Comparison of ENCODE assay signal across 29 cellular contexts in genomic region chr2:119359774-119360173, GRCh38. TPM values are rescaled to one million over a fixed set of nuclear protein-coding genes. Genes with fewer than 3 reads are reported as not detected.
DNase-seq lines count a peak whose midpoint lies in the region; ATAC-seq, FAIRE-seq and TF ChIP-seq lines count a peak whose summit lies in the region.
"Had no signal": no experiment of that assay in that cellular context is flagged by ENCODE, and none has a peak within 500 bp of the region (broad histone marks: within the 10 kb centered on the region; RNA-seq: fewer than 3 reads in every experiment).

No MANE protein-coding gene starts in this region.

- H4K20me1 ChIP-seq in HepG2 (ENCODE audit: insufficient read depth, low read length), result no peaks in the 10 kb centered on the region
- H4K20me1 ChIP-seq: BLaER1 had no signal

- intact Hi-C loops in HepG2 (cut with micrococcal nuclease; ENCODE audit: unreplicated experiment) (no loop called here), right lobe of liver (cut with DNase I) (no loop called here)
- intact Hi-C loops in naive thymus-derived CD4-positive, alpha-beta T cell (cut with micrococcal nuclease), result loop anchor here in 1 of 2 donors (10.0 kb wide), 1 partner anchor 1135 kb away; no protein-coding TSS in a partner anchor

- TF ChIP-seq EP300 in HepG2 (IDR thresholded peaks at IDR 0.05; ENCODE audit: low read depth in 2 of 2, low read length in 2 of 2) (no peak), HepG2 (CRISPR knock-in tag; IDR thresholded peaks at IDR 0.05; ENCODE audit: borderline replicate concordance) (no peak)

- H3K27me3 Mint-ChIP-seq in progenitor cell of endocrine pancreas, result no peaks in the 10 kb centered on the region
- peaks cover 0 to 6% (median 0%) of the 10 kb centered on the region in 5 donors for H3K27me3 Mint-ChIP-seq in naive thymus-derived CD4-positive, alpha-beta T cell
- H3K27me3 Mint-ChIP-seq: CD4-positive, alpha-beta memory T cell; CD4-positive, CD25-positive, alpha-beta regulatory T cell; CD8-positive, alpha-beta memory T cell had no signal

- H3K4me3 ChIP-seq in HepG2 (replicated peaks in 1 of 3; ENCODE audit: insufficient read depth in 1 of 3, low read depth in 2 of 3, low read length in 3 of 3) (no peak overlapping the region), right lobe of liver (no peak overlapping the region), SK-N-MC (no peak overlapping the region)
- no peak overlapping the region for H3K4me3 ChIP-seq in naive thymus-derived CD4-positive, alpha-beta T cell (ENCODE audit: low read length)
- H3K4me3 ChIP-seq: BLaER1, GM12878 had no signal

- peak overlapping the region; percentile 47 for H3K27ac Mint-ChIP-seq in progenitor cell of endocrine pancreas
- no peak overlapping the region for H3K27ac Mint-ChIP-seq in naive thymus-derived CD4-positive, alpha-beta T cell
- H3K27ac Mint-ChIP-seq: CD14-positive monocyte; CD4-positive, CD25-positive, alpha-beta regulatory T cell; CD8-positive, alpha-beta memory T cell had no signal

- DNase-seq in HepG2 (ENCODE audit: low spot score) (no peak), right lobe of liver (no peak), NCI-H146 (lab: John Stamatoyannopoulos, UW) (peak; percentile 8), SK-N-MC (ENCODE audit: low read depth, low spot score) (no peak), progenitor cell of endocrine pancreas (ENCODE audit: low spot score, unreplicated experiment) (no peak)
- DNase-seq in activated effector memory CD4-positive, alpha-beta T cell treated with anti-CD3 and anti-CD28 coated beads, Interleukin-2, amount 50 U/mL, for 16 hours, result no peak
- DNase-seq in activated T-cell treated with anti-CD3 and anti-CD28 coated beads, Interleukin-2, amount 50 U/mL, for 48 hours, result no peak
- no peak for DNase-seq in naive thymus-derived CD4-positive, alpha-beta T cell
- DNase-seq: 8988T; ACHN; BE2C; C1 segment of cervical spinal cord; CD4-positive, alpha-beta memory T cell; CD4-positive, CD25-positive, alpha-beta regulatory T cell; CD8-positive, alpha-beta memory T cell; COR-L47; DMS 273 treated with DMSO at 0.1 percent for 48 hours; DMS153; DMS53; DMS79; DND-41; EL; GDM1 had no signal

- H3K27ac ChIP-seq in HepG2 (ENCODE audit: extremely low read length, insufficient read depth, low read length) (no peak overlapping the region), right lobe of liver (no peak overlapping the region), SK-N-MC (0 out of 2 replicates have a peak overlapping the region, but pooled peaks have one; percentile 6)
- no peak overlapping the region for H3K27ac ChIP-seq in naive thymus-derived CD4-positive, alpha-beta T cell (ENCODE audit: low read depth, low read length)
- H3K27ac ChIP-seq: BLaER1 had no signal

- peaks cover 6% of the 10 kb centered on the region for H3K9me3 Mint-ChIP-seq in progenitor cell of endocrine pancreas (ENCODE audit: low read depth)
- no peaks in the 10 kb centered on the region for H3K9me3 Mint-ChIP-seq in naive thymus-derived CD4-positive, alpha-beta T cell
- H3K9me3 Mint-ChIP-seq: CD14-positive monocyte; CD4-positive, CD25-positive, alpha-beta regulatory T cell; CD8-positive, alpha-beta memory T cell had no signal

- H3K27me3 ChIP-seq in HepG2 (ENCODE audit: control insufficient read depth in 1 of 2, insufficient read depth in 2 of 2, low read length in 2 of 2) (no peaks in the 10 kb centered on the region), right lobe of liver (no peaks in the 10 kb centered on the region)
- H3K27me3 ChIP-seq in naive thymus-derived CD4-positive, alpha-beta T cell (ENCODE audit: control insufficient read depth in 2 of 2, insufficient read depth in 2 of 2, low read length in 2 of 2), result no peaks in the 10 kb centered on the region
- H3K27me3 ChIP-seq: BE2C, BLaER1 had no signal

- no peak overlapping the region for H3K9ac ChIP-seq in HepG2 (ENCODE audit: insufficient read depth, low read depth, low read length)
- no peak overlapping the region for H3K9ac ChIP-seq in SK-N-MC (ENCODE audit: insufficient read length)
- H3K9ac ChIP-seq: BLaER1 had no signal

- POLR2A ChIA-PET in HepG2 (lab: Yijun Ruan, JAX), result no interaction called here
- POLR2A ChIA-PET in naive thymus-derived CD4-positive, alpha-beta T cell (lab: Charles Lee), result interaction anchor here (0.8 kb wide), 1 partner anchor 13 kb away, joined by 3 read pairs; no protein-coding TSS in a partner anchor

- TF ChIP-seq POLR2A in HepG2 (IDR thresholded peaks at IDR 0.05; ENCODE audit: insufficient read depth in 1 of 2, low read depth in 2 of 2, low read length in 2 of 2) (no peak), right lobe of liver (IDR thresholded peaks at IDR 0.05) (no peak)

- CTCF ChIA-PET in HepG2 (lab: Yijun Ruan, JAX; ENCODE audit: low intra/inter-chr PET ratio, low total read pairs), result no interaction called here
- CTCF ChIA-PET in naive thymus-derived CD4-positive, alpha-beta T cell (lab: Charles Lee), result no interaction called here

- H3K4me3 Mint-ChIP-seq in progenitor cell of endocrine pancreas (ENCODE audit: low read depth), result peak overlapping the region; percentile 4
- H3K4me3 Mint-ChIP-seq in naive thymus-derived CD4-positive, alpha-beta T cell, result no peak overlapping the region
- H3K4me3 Mint-ChIP-seq: CD14-positive monocyte; CD4-positive, alpha-beta memory T cell; CD4-positive, CD25-positive, alpha-beta regulatory T cell; CD8-positive, alpha-beta memory T cell had no signal

- TF ChIP-seq CTCF in HepG2 (CRISPR knock-in tag; IDR thresholded peaks at IDR 0.05) (no peak), right lobe of liver (IDR thresholded peaks at IDR 0.05) (no peak), progenitor cell of endocrine pancreas (IDR thresholded peaks at IDR 0.05; ENCODE audit: unreplicated experiment) (no peak)

- in situ Hi-C loops in HepG2 (cut with HindIII; ENCODE audit: extremely low pct_ligation_motif_present, low pct_unique_long_range_greater_than_20kb), result no loop called here

- no TSS peak for BruUV-seq in HepG2 (replicated peaks; lab: Mats Ljungman, UMichigan)

- peaks cover 3% of the 10 kb centered on the region for H3K36me3 Mint-ChIP-seq in progenitor cell of endocrine pancreas (ENCODE audit: insufficient read depth)
- peaks cover 0 to 11% (median 0%) of the 10 kb centered on the region in 5 donors for H3K36me3 Mint-ChIP-seq in naive thymus-derived CD4-positive, alpha-beta T cell
- H3K36me3 Mint-ChIP-seq: CD8-positive, alpha-beta memory T cell had no signal

- H3K79me2 ChIP-seq in HepG2 (ENCODE audit: insufficient read depth, low read length), result no peaks in the 10 kb centered on the region

- no peaks in the 10 kb centered on the region for H3K36me3 ChIP-seq in HepG2 (replicated peaks in 1 of 2; ENCODE audit: control insufficient read depth in 1 of 2, insufficient read depth in 2 of 2, low read length in 2 of 2)
- H3K36me3 ChIP-seq in right lobe of liver, result no peaks in the 10 kb centered on the region
- no peaks in the 10 kb centered on the region for H3K36me3 ChIP-seq in SK-N-MC (ENCODE audit: insufficient read depth, low read length)
- H3K36me3 ChIP-seq in naive thymus-derived CD4-positive, alpha-beta T cell (ENCODE audit: control insufficient read depth in 2 of 3, insufficient read depth in 3 of 3, low read length in 3 of 3), result no peaks in the 10 kb centered on the region
- H3K36me3 ChIP-seq: BE2C, BLaER1 had no signal

- H3K4me2 ChIP-seq in HepG2 (ENCODE audit: low read depth, low read length), result no peak overlapping the region
- H3K4me2 ChIP-seq: BLaER1 had no signal

- no peak for ATAC-seq in HepG2
- no peak for ATAC-seq in right lobe of liver
- no peak for ATAC-seq in naive thymus-derived CD4-positive, alpha-beta T cell
- ATAC-seq: GM12878 had no signal

- H3K9me3 ChIP-seq in HepG2 (ENCODE audit: low read length) (no peaks in the 10 kb centered on the region), right lobe of liver (no peaks in the 10 kb centered on the region), SK-N-MC (ENCODE audit: low read depth, low read length) (no peaks in the 10 kb centered on the region)
- no peaks in the 10 kb centered on the region for H3K9me3 ChIP-seq in naive thymus-derived CD4-positive, alpha-beta T cell (ENCODE audit: control insufficient read depth in 2 of 3, low read length in 3 of 3)
- H3K9me3 ChIP-seq: BE2C had no signal

- no peak for TF ChIP-seq RAD21 in HepG2 (CRISPR knock-in tag; IDR thresholded peaks at IDR 0.05)

- H3K4me1 Mint-ChIP-seq in progenitor cell of endocrine pancreas (ENCODE audit: low read depth), result peaks cover 23% of the 10 kb centered on the region
- H3K4me1 Mint-ChIP-seq in naive thymus-derived CD4-positive, alpha-beta T cell, result peaks cover 15 to 35% (median 27%) of the 10 kb centered on the region in 7 donors

- whole genome bisulfite sequencing in HepG2 (ENCODE audit: low lambda C conversion rate), result 48% methylated on average over 6 of the region's 6 CpGs
- WGBS in right lobe of liver (ENCODE audit: insufficient coverage, low coverage, low lambda C conversion rate, missing lambda C conversion rate), result 65% methylated on average over 6 of the region's 6 CpGs

- H2AFZ ChIP-seq in HepG2 (ENCODE audit: low read length), result no peak overlapping the region

- no peak for FAIRE-seq in HepG2 (lab: Jason Lieb, UNC)
- FAIRE-seq: A204.1, GM12878, GM12892, GM18507 had no signal

- H3K4me1 ChIP-seq in HepG2 (ENCODE audit: insufficient read depth, low read length), result peaks cover 11% of the 10 kb centered on the region
- peaks cover 0 to 13% (median 0%) of the 10 kb centered on the region in 4 donors for H3K4me1 ChIP-seq in right lobe of liver
- H3K4me1 ChIP-seq in naive thymus-derived CD4-positive, alpha-beta T cell (ENCODE audit: control insufficient read depth in 2 of 2, insufficient read depth in 2 of 2, low read length in 2 of 2), result no peaks in the 10 kb centered on the region
- H3K4me1 ChIP-seq: BE2C had no signal

RNA-seq across cellular contexts. Expression of gene C2orf76, which starts 6.9 kb away (rescaled TPM):
- total RNA-seq in HepG2 (2016; rRNA removed; fragmentation: Illumina TruSeq; extraction: Trizol) (8.5 TPM in 2 replicates), right lobe of liver (1 to 10 TPM; 2.6 to 5.5 (median 3.5) TPM), progenitor cell of endocrine pancreas (8.4 and 10.9 TPM in 2 replicates)
- total RNA-seq in HepG2 (2016; cell fraction: cytosol; rRNA removed; fragmentation: Illumina TruSeq; extraction: Trizol; ENCODE audit: low read depth), result 4.1 and 6.0 TPM in 2 replicates
- 8.0 and 10.5 TPM in 2 replicates for total RNA-seq in HepG2 (2016; cell fraction: insoluble cytoplasmic fraction; rRNA removed; fragmentation: Illumina TruSeq; extraction: Trizol)
- total RNA-seq in HepG2 (2016; cell fraction: membrane; rRNA removed; fragmentation: Illumina TruSeq; extraction: Trizol), result 5.2 and 6.1 TPM in 2 replicates
- total RNA-seq in HepG2 (2016; cell fraction: nucleus; rRNA removed; fragmentation: Illumina TruSeq; extraction: Trizol), result 4.3 and 7.4 TPM in 2 replicates
- polyA plus RNA-seq in HepG2 (2011; rRNA removed), result 6.5 and 7.7 TPM in 2 replicates
- 1.7 and 3.8 TPM in 2 replicates for polyA plus RNA-seq in HepG2 (2011; cell fraction: cytosol; rRNA removed)
- polyA plus RNA-seq in HepG2 (2011; cell fraction: nucleus; rRNA removed), result 1.0 and 1.4 TPM in 2 replicates
- 5.3 and 7.3 TPM in 2 replicates for polyA plus RNA-seq in HepG2 (2012)
- 5.1 and 5.7 TPM in 2 replicates for polyA plus RNA-seq in HepG2 (2016; cell fraction: cytosol; fragmentation: Illumina TruSeq; extraction: Trizol; ENCODE audit: low read depth)
- 11.9 and 12.5 TPM in 2 replicates for polyA plus RNA-seq in HepG2 (2016; cell fraction: insoluble cytoplasmic fraction; fragmentation: Illumina TruSeq; extraction: Trizol; ENCODE audit: low read depth)
- 4.6 and 5.4 TPM in 2 replicates for polyA plus RNA-seq in HepG2 (2016; cell fraction: membrane; fragmentation: Illumina TruSeq; extraction: Trizol; ENCODE audit: low read depth)
- polyA plus RNA-seq in HepG2 (2016; cell fraction: nucleus; fragmentation: Illumina TruSeq; extraction: Trizol; ENCODE audit: insufficient read depth, low read depth), result 3.6 and 7.1 TPM in 2 replicates
- polyA minus RNA-seq in HepG2 (2011; rRNA and poly(A)+ RNA removed; ENCODE audit: low replicate concordance), result 0.96 and 1.4 TPM in 2 replicates
- 1.5 and 1.8 TPM in 2 replicates for polyA minus RNA-seq in HepG2 (2011; cell fraction: cytosol; rRNA and poly(A)+ RNA removed)
- polyA minus RNA-seq in HepG2 (2011; cell fraction: nucleus; rRNA and poly(A)+ RNA removed), result 3.7 and 4.2 TPM in 2 replicates
- 1 to 10 TPM; 5.1 to 9.2 (median 8.5) TPM for total RNA-seq in naive thymus-derived CD4-positive, alpha-beta T cell
- 10 to 100 TPM; 17.1 to 19.2 TPM for polyA plus RNA-seq in naive thymus-derived CD4-positive, alpha-beta T cell

RNA-seq across cellular contexts. Expression of gene DBI, which starts 7.0 kb away (rescaled TPM):
- 659 and 853 TPM in 2 replicates for total RNA-seq in HepG2 (2016; rRNA removed; fragmentation: Illumina TruSeq; extraction: Trizol)
- total RNA-seq in HepG2 (2016; cell fraction: cytosol; rRNA removed; fragmentation: Illumina TruSeq; extraction: Trizol; ENCODE audit: low read depth), result 310 and 434 TPM in 2 replicates
- 674 and 918 TPM in 2 replicates for total RNA-seq in HepG2 (2016; cell fraction: insoluble cytoplasmic fraction; rRNA removed; fragmentation: Illumina TruSeq; extraction: Trizol)
- 378 and 472 TPM in 2 replicates for total RNA-seq in HepG2 (2016; cell fraction: membrane; rRNA removed; fragmentation: Illumina TruSeq; extraction: Trizol)
- total RNA-seq in HepG2 (2016; cell fraction: nucleus; rRNA removed; fragmentation: Illumina TruSeq; extraction: Trizol), result 241 and 297 TPM in 2 replicates
- 330 and 331 TPM in 2 replicates for polyA plus RNA-seq in HepG2 (2011; rRNA removed)
- 381 and 407 TPM in 2 replicates for polyA plus RNA-seq in HepG2 (2011; cell fraction: cytosol; rRNA removed)
- 73.2 and 81.0 TPM in 2 replicates for polyA plus RNA-seq in HepG2 (2011; cell fraction: nucleus; rRNA removed)
- polyA plus RNA-seq in HepG2 (2012), result 321 and 573 TPM in 2 replicates
- polyA plus RNA-seq in HepG2 (2016; cell fraction: cytosol; fragmentation: Illumina TruSeq; extraction: Trizol; ENCODE audit: low read depth), result 519 and 818 TPM in 2 replicates
- 1,321 and 1,540 TPM in 2 replicates for polyA plus RNA-seq in HepG2 (2016; cell fraction: insoluble cytoplasmic fraction; fragmentation: Illumina TruSeq; extraction: Trizol; ENCODE audit: low read depth)
- 517 and 687 TPM in 2 replicates for polyA plus RNA-seq in HepG2 (2016; cell fraction: membrane; fragmentation: Illumina TruSeq; extraction: Trizol; ENCODE audit: low read depth)
- 644 and 685 TPM in 2 replicates for polyA plus RNA-seq in HepG2 (2016; cell fraction: nucleus; fragmentation: Illumina TruSeq; extraction: Trizol; ENCODE audit: insufficient read depth, low read depth)
- polyA minus RNA-seq in HepG2 (2011; rRNA and poly(A)+ RNA removed; ENCODE audit: low replicate concordance), result 87.2 and 175 TPM in 2 replicates
- 58.8 and 65.3 TPM in 2 replicates for polyA minus RNA-seq in HepG2 (2011; cell fraction: cytosol; rRNA and poly(A)+ RNA removed)
- polyA minus RNA-seq in HepG2 (2011; cell fraction: nucleus; rRNA and poly(A)+ RNA removed), result 84.6 and 100.0 TPM in 2 replicates
- 100 to 1,000 TPM; 132 to 314 (median 191) TPM for total RNA-seq in right lobe of liver
- total RNA-seq in progenitor cell of endocrine pancreas, result 144 and 156 TPM in 2 replicates
- 100 to 1,000 TPM in 1 of 5 experiments, 10 to 100 TPM in 4; 29.3 to 111 (median 42.7) TPM for total RNA-seq in naive thymus-derived CD4-positive, alpha-beta T cell
- polyA plus RNA-seq in naive thymus-derived CD4-positive, alpha-beta T cell, result 100 to 1,000 TPM; 221 to 253 TPM
